ENCODE assay signal across 10 cellular contexts in the genomic region with DNA sequence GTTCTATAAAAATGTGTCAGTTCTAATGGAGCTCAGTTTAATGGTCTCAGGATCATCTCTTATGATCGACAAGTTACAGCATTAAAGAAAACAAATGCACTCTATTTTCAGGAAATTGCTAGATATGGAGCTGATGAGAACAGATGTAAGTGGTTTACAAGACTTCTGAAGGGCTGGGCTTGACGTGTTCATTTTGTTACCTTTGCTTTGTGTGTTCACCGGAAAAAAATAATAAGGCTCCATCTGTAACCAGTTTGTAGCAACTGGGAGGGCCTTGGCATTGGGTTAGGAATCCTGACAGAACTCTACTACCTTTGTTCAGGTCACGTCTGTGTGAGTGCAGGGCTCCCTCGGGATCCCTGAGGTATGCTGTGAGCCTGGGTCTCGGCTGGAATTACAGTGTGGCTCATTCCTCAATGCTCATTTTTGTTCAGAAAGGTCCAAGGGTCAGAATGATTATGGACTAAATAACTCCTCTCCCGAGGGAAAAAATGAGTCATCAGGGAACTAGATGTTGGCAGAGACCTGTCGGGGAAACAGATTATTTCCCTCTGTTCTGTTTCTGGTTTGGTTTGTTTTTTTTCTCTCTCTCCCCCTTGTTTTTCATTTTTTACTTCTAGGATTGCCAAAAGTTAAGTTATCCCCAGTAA.
DNase-seq lines count a peak whose midpoint lies in the region; ATAC-seq and TF ChIP-seq lines count a peak whose summit lies in the region.
"Had no signal": no experiment of that assay in that cellular context is flagged by ENCODE, and none has a peak within 500 bp of the region (broad histone marks: within the 10 kb centered on the region; RNA-seq: fewer than 3 reads in every experiment).

No MANE protein-coding gene starts in this region.

- no peak overlapping the region for H3K4me3 ChIP-seq in epithelial cell of esophagus (ENCODE audit: low read length)

- TF ChIP-seq CTCF in epithelial cell of esophagus (IDR thresholded peaks at IDR 0.05; ENCODE audit: insufficient read depth, low read depth, low read length, missing control alignments) = no peak

- ATAC-seq in HG02852 (IDR thresholded peaks at IDR 0.05; ENCODE audit: unreplicated experiment) (no peak), HG03460 (IDR thresholded peaks at IDR 0.05; ENCODE audit: unreplicated experiment) (no peak), HG03354 (IDR thresholded peaks at IDR 0.05; ENCODE audit: poor library complexity, severe bottlenecking, unreplicated experiment) (no peak)

- DNase-seq in Daoy (ENCODE audit: low read depth) = peak; percentile 86
- DNase-seq in NCI-H446 (lab: John Stamatoyannopoulos, UW) = peak; percentile 30 to 63
- peak; percentile 63 for DNase-seq in epithelial cell of esophagus (ENCODE audit: low read depth)
- peak; percentile 69 for DNase-seq in pulmonary artery endothelial cell (ENCODE audit: low read depth, low spot score)
- DNase-seq in mesenteric fat pad (ENCODE audit: low spot score) = no peak
- DNase-seq: H7, NCI-H2029 treated with DMSO at 0.1 percent for 48 hours had no signal
